ENCODE assay signal across 1 cellular context in the genomic region with DNA sequence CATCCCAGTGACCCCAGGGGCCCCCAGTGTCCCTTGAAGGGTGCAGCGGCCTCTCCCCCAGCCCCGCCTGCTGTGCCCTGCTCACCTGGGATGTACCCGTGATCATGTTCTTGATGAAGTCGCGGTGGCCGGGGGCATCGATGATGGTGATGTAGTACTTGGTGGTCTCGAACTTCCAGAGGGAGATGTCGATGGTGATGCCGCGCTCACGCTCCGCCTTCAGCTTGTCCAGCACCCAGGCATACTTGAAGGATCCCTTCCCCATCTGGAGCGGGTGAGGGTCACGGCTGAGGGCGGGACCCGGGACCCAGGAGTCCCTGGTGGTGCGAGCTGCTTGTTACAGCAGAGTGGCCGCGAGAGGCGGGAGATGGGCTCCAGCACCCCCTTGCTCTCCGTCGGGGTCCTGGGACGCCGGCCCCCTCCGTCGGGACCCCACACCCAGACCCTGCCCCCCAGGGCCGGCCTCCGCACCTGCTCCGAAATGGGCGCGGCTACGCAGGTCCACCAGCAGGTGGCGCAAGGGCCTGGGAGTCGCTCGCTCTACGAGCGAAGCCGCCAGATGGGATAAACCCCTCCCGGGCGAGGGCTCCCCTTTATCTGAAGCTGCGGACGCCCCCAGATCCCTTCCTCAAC.
TF ChIP-seq lines count a peak whose summit lies in the region.

No MANE protein-coding gene starts in this region.

TF ChIP-seq in HepG2, 621 proteins besides CTCF, POLR2A, EP300 and RAD21 (continued from another document and continues in another):
- TF ChIP-seq, protein P1, sequence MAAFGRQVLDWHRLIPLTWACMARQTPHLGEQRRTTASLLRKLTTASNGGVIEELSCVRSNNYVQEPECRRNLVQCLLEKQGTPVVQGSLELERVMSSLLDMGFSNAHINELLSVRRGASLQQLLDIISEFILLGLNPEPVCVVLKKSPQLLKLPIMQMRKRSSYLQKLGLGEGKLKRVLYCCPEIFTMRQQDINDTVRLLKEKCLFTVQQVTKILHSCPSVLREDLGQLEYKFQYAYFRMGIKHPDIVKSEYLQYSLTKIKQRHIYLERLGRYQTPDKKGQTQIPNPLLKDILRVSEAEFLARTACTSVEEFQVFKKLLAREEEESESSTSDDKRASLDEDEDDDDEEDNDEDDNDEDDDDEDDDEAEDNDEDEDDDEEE (CRISPR knock-in tag; IDR thresholded peaks at IDR 0.05) = no peak
- TF ChIP-seq ATF1 (CRISPR knock-in tag; IDR thresholded peaks at IDR 0.05) = no peak
- TF ChIP-seq PCBP1 (IDR thresholded peaks at IDR 0.05; ENCODE audit: borderline replicate concordance, low read depth, low read length) = 0 out of 2 replicates have a peak, but pooled peaks have one; percentile 50
- no peak for TF ChIP-seq MAFG (CRISPR knock-in tag; IDR thresholded peaks at IDR 0.05)
- no peak for TF ChIP-seq ZNF44 (CRISPR knock-in tag; IDR thresholded peaks at IDR 0.05)
- TF ChIP-seq ZNF569 (CRISPR knock-in tag; IDR thresholded peaks at IDR 0.05; ENCODE audit: borderline replicate concordance) = no peak
- TF ChIP-seq, protein P2, sequence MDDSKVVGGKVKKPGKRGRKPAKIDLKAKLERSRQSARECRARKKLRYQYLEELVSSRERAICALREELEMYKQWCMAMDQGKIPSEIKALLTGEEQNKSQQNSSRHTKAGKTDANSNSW (CRISPR knock-in tag; IDR thresholded peaks at IDR 0.05; ENCODE audit: borderline replicate concordance) = no peak
- no peak for TF ChIP-seq SSRP1 (CRISPR knock-in tag; IDR thresholded peaks at IDR 0.05)
- no peak for TF ChIP-seq AGO2 (optimal IDR thresholded peaks at IDR 0.05; ENCODE audit: low read depth, low read length)
- TF ChIP-seq NFATC3 (CRISPR knock-in tag; IDR thresholded peaks at IDR 0.05) = no peak
- no peak for TF ChIP-seq ZNF446 (CRISPR knock-in tag; IDR thresholded peaks at IDR 0.05)
- TF ChIP-seq, protein P3, sequence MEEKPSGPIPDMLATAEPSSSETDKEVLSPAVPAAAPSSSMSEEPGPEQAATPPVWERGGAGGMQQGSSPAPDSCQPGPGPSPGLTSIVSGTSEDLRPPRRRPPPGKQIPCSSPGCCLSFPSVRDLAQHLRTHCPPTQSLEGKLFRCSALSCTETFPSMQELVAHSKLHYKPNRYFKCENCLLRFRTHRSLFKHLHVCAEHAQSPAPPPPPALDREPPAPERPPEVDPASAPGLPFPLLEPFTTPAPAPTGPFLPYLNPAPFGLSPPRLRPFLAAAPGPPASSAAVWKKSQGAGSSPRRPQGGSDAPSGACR (CRISPR knock-in tag; IDR thresholded peaks at IDR 0.05) = no peak
- no peak for TF ChIP-seq ZMYM2 (CRISPR knock-in tag; IDR thresholded peaks at IDR 0.05)
- TF ChIP-seq HNRNPK (IDR thresholded peaks at IDR 0.05; ENCODE audit: low read depth, low read length, poor library complexity, severe bottlenecking) = no peak
- TF ChIP-seq, protein P4, sequence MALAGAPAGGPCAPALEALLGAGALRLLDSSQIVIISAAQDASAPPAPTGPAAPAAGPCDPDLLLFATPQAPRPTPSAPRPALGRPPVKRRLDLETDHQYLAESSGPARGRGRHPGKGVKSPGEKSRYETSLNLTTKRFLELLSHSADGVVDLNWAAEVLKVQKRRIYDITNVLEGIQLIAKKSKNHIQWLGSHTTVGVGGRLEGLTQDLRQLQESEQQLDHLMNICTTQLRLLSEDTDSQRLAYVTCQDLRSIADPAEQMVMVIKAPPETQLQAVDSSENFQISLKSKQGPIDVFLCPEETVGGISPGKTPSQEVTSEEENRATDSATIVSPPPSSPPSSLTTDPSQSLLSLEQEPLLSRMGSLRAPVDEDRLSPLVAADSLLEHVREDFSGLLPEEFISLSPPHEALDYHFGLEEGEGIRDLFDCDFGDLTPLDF (CRISPR knock-in tag; IDR thresholded peaks at IDR 0.05) = no peak
- no peak for TF ChIP-seq SOX6 (IDR thresholded peaks at IDR 0.05)
- no peak for TF ChIP-seq SOX6 (CRISPR knock-in tag; IDR thresholded peaks at IDR 0.05)
- no peak for TF ChIP-seq ZNF451 (CRISPR knock-in tag; IDR thresholded peaks at IDR 0.05)
- no peak for TF ChIP-seq ELF3 (CRISPR knock-in tag; IDR thresholded peaks at IDR 0.05)
- no peak for TF ChIP-seq POLR2AphosphoS5 (IDR thresholded peaks at IDR 0.05; ENCODE audit: low read depth, low read length)
- peak; percentile 41; the same call in 1 of the 2 replicates for TF ChIP-seq PHF8 (CRISPR knock-in tag; IDR thresholded peaks at IDR 0.05)
- TF ChIP-seq, protein P5, sequence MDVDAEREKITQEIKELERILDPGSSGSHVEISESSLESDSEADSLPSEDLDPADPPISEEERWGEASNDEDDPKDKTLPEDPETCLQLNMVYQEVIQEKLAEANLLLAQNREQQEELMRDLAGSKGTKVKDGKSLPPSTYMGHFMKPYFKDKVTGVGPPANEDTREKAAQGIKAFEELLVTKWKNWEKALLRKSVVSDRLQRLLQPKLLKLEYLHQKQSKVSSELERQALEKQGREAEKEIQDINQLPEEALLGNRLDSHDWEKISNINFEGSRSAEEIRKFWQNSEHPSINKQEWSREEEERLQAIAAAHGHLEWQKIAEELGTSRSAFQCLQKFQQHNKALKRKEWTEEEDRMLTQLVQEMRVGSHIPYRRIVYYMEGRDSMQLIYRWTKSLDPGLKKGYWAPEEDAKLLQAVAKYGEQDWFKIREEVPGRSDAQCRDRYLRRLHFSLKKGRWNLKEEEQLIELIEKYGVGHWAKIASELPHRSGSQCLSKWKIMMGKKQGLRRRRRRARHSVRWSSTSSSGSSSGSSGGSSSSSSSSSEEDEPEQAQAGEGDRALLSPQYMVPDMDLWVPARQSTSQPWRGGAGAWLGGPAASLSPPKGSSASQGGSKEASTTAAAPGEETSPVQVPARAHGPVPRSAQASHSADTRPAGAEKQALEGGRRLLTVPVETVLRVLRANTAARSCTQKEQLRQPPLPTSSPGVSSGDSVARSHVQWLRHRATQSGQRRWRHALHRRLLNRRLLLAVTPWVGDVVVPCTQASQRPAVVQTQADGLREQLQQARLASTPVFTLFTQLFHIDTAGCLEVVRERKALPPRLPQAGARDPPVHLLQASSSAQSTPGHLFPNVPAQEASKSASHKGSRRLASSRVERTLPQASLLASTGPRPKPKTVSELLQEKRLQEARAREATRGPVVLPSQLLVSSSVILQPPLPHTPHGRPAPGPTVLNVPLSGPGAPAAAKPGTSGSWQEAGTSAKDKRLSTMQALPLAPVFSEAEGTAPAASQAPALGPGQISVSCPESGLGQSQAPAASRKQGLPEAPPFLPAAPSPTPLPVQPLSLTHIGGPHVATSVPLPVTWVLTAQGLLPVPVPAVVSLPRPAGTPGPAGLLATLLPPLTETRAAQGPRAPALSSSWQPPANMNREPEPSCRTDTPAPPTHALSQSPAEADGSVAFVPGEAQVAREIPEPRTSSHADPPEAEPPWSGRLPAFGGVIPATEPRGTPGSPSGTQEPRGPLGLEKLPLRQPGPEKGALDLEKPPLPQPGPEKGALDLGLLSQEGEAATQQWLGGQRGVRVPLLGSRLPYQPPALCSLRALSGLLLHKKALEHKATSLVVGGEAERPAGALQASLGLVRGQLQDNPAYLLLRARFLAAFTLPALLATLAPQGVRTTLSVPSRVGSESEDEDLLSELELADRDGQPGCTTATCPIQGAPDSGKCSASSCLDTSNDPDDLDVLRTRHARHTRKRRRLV (CRISPR knock-in tag; IDR thresholded peaks at IDR 0.05) = no peak
- TF ChIP-seq DMAP1 (CRISPR knock-in tag; IDR thresholded peaks at IDR 0.05) = no peak
- no peak for TF ChIP-seq ZNF282 (IDR thresholded peaks at IDR 0.05; ENCODE audit: partially characterized antibody)
- TF ChIP-seq KAT8 (CRISPR knock-in tag; IDR thresholded peaks at IDR 0.05) = no peak
- no peak for TF ChIP-seq ARHGAP35 (CRISPR knock-in tag; IDR thresholded peaks at IDR 0.05; ENCODE audit: borderline replicate concordance)
- TF ChIP-seq, protein P6, sequence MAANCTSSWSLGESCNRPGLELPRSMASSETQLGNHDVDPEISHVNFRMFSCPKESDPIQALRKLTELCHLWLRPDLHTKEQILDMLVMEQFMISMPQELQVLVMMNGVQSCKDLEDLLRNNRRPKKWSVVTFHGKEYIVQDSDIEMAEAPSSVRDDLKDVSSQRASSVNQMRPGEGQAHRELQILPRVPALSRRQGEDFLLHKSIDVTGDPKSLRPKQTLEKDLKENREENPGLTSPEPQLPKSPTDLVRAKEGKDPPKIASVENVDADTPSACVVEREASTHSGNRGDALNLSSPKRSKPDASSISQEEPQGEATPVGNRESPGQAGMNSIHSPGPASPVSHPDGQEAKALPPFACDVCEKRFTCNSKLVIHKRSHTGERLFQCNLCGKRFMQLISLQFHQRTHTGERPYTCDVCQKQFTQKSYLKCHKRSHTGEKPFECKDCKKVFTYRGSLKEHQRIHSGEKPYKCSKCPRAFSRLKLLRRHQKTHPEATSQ (CRISPR knock-in tag; IDR thresholded peaks at IDR 0.05; ENCODE audit: borderline replicate concordance) = no peak
- peak; percentile 59; the same call in 1 of the 2 replicates for TF ChIP-seq ZNF501 (CRISPR knock-in tag; IDR thresholded peaks at IDR 0.05)
- TF ChIP-seq NKX3-1 (CRISPR knock-in tag; IDR thresholded peaks at IDR 0.05) = no peak
- TF ChIP-seq ZNF431 (CRISPR knock-in tag; IDR thresholded peaks at IDR 0.05; ENCODE audit: borderline replicate concordance, low read depth) = no peak
- no peak for TF ChIP-seq ARID2 (CRISPR knock-in tag; IDR thresholded peaks at IDR 0.05; ENCODE audit: borderline replicate concordance)
- TF ChIP-seq, protein P7, sequence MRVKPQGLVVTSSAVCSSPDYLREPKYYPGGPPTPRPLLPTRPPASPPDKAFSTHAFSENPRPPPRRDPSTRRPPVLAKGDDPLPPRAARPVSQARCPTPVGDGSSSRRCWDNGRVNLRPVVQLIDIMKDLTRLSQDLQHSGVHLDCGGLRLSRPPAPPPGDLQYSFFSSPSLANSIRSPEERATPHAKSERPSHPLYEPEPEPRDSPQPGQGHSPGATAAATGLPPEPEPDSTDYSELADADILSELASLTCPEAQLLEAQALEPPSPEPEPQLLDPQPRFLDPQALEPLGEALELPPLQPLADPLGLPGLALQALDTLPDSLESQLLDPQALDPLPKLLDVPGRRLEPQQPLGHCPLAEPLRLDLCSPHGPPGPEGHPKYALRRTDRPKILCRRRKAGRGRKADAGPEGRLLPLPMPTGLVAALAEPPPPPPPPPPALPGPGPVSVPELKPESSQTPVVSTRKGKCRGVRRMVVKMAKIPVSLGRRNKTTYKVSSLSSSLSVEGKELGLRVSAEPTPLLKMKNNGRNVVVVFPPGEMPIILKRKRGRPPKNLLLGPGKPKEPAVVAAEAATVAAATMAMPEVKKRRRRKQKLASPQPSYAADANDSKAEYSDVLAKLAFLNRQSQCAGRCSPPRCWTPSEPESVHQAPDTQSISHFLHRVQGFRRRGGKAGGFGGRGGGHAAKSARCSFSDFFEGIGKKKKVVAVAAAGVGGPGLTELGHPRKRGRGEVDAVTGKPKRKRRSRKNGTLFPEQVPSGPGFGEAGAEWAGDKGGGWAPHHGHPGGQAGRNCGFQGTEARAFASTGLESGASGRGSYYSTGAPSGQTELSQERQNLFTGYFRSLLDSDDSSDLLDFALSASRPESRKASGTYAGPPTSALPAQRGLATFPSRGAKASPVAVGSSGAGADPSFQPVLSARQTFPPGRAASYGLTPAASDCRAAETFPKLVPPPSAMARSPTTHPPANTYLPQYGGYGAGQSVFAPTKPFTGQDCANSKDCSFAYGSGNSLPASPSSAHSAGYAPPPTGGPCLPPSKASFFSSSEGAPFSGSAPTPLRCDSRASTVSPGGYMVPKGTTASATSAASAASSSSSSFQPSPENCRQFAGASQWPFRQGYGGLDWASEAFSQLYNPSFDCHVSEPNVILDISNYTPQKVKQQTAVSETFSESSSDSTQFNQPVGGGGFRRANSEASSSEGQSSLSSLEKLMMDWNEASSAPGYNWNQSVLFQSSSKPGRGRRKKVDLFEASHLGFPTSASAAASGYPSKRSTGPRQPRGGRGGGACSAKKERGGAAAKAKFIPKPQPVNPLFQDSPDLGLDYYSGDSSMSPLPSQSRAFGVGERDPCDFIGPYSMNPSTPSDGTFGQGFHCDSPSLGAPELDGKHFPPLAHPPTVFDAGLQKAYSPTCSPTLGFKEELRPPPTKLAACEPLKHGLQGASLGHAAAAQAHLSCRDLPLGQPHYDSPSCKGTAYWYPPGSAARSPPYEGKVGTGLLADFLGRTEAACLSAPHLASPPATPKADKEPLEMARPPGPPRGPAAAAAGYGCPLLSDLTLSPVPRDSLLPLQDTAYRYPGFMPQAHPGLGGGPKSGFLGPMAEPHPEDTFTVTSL (CRISPR knock-in tag; IDR thresholded peaks at IDR 0.05; ENCODE audit: borderline replicate concordance) = no peak
- no peak for TF ChIP-seq JARID2 (CRISPR knock-in tag; IDR thresholded peaks at IDR 0.05; ENCODE audit: insufficient replicate concordance)
- TF ChIP-seq, protein P8, sequence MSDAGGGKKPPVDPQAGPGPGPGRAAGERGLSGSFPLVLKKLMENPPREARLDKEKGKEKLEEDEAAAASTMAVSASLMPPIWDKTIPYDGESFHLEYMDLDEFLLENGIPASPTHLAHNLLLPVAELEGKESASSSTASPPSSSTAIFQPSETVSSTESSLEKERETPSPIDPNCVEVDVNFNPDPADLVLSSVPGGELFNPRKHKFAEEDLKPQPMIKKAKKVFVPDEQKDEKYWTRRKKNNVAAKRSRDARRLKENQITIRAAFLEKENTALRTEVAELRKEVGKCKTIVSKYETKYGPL (CRISPR knock-in tag; IDR thresholded peaks at IDR 0.05) = no peak
- TF ChIP-seq MED8 (CRISPR knock-in tag; IDR thresholded peaks at IDR 0.05; ENCODE audit: insufficient replicate concordance) = no peak
- TF ChIP-seq ZNF335 (CRISPR knock-in tag; IDR thresholded peaks at IDR 0.05) = no peak
- TF ChIP-seq CHD2 (IDR thresholded peaks at IDR 0.05; ENCODE audit: low read depth, low read length) = no peak
- no peak for TF ChIP-seq KMT2A (CRISPR knock-in tag; IDR thresholded peaks at IDR 0.05)
- no peak for TF ChIP-seq MED1 (CRISPR knock-in tag; IDR thresholded peaks at IDR 0.05)
- TF ChIP-seq KMT2B (CRISPR knock-in tag; IDR thresholded peaks at IDR 0.05) = no peak
- TF ChIP-seq, protein P9, sequence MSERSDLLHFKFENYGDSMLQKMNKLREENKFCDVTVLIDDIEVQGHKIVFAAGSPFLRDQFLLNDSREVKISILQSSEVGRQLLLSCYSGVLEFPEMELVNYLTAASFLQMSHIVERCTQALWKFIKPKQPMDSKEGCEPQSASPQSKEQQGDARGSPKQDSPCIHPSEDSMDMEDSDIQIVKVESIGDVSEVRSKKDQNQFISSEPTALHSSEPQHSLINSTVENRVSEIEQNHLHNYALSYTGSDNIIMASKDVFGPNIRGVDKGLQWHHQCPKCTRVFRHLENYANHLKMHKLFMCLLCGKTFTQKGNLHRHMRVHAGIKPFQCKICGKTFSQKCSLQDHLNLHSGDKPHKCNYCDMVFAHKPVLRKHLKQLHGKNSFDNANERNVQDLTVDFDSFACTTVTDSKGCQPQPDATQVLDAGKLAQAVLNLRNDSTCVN (CRISPR knock-in tag; IDR thresholded peaks at IDR 0.05; ENCODE audit: borderline replicate concordance) = 0 out of 2 replicates have a peak, but pooled peaks have one; percentile 40
- no peak for TF ChIP-seq ZNF670 (CRISPR knock-in tag; IDR thresholded peaks at IDR 0.05; ENCODE audit: borderline replicate concordance)
- no peak for TF ChIP-seq RFX5 (IDR thresholded peaks at IDR 0.05; ENCODE audit: low read depth, low read length)
- TF ChIP-seq REXO4 (CRISPR knock-in tag; IDR thresholded peaks at IDR 0.05; ENCODE audit: borderline replicate concordance) = no peak
- no peak for TF ChIP-seq ZNF383 (CRISPR knock-in tag; IDR thresholded peaks at IDR 0.05; ENCODE audit: borderline replicate concordance)
- TF ChIP-seq ZNF891 (CRISPR knock-in tag; IDR thresholded peaks at IDR 0.05) = 0 out of 2 replicates have a peak, but pooled peaks have one; percentile 44
- TF ChIP-seq ZNF703 (CRISPR knock-in tag; IDR thresholded peaks at IDR 0.05; ENCODE audit: borderline replicate concordance) = no peak
- no peak for TF ChIP-seq TARDBP (CRISPR knock-in tag; IDR thresholded peaks at IDR 0.05)
- TF ChIP-seq HOXA3 (CRISPR knock-in tag; IDR thresholded peaks at IDR 0.05) = no peak
- no peak for TF ChIP-seq IRF2 (CRISPR knock-in tag; IDR thresholded peaks at IDR 0.05)
- no peak for TF ChIP-seq ZNF33A (CRISPR knock-in tag; IDR thresholded peaks at IDR 0.05; ENCODE audit: borderline replicate concordance)
